Comparison of ENCODE assay signal across 22 cellular contexts in the genomic region with DNA sequence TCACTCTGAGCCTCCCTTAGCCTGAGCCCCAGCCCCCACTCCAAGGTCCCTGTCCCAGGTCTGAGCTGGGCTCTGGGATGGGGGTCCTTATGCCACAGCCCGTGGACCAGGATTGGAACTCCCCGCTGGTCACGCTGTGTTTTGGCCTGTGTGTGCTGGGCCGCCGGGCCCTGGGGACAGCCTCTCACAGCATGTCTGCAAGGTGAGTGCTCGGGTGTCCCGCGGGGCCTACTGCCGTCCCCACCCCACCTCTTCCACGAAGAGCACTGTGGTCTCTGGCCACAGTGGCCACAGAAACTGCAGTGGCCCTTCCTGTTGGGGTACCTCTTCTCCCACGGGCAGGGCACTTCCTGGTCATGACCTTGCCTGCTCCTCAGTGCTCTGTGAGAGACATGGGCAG. TPM values are rescaled to one million over a fixed set of nuclear protein-coding genes. Genes with fewer than 3 reads are reported as not detected.
"Had no signal": no experiment of that assay in that cellular context is flagged by ENCODE, and none has a peak within 500 bp of the region (broad histone marks: within the 10 kb centered on the region; RNA-seq: fewer than 3 reads in every experiment).

No MANE protein-coding gene starts in this region.

- H3K9me3 Mint-ChIP-seq: naive B cell; stimulated activated naive CD8-positive, alpha-beta T cell treated with anti-CD3 and anti-CD28 coated beads, Interleukin-15, Interleukin-2, amounts not matched to agents 100 ng/mL and 50 ng/mL, for 24 hours had no signal

- H3K4me1 ChIP-seq: foreskin keratinocyte had no signal

- ATAC-seq: foreskin keratinocyte had no signal

- H3K27ac Mint-ChIP-seq: stimulated activated naive CD8-positive, alpha-beta T cell treated with anti-CD3 and anti-CD28 coated beads, Interleukin-15, Interleukin-2, amounts not matched to agents 100 ng/mL and 50 ng/mL, for 24 hours had no signal

- H3K9me3 ChIP-seq: ascending aorta, breast epithelium, left ventricle myocardium inferior, suprapubic skin had no signal

- H3K27me3 Mint-ChIP-seq: naive B cell; stimulated activated naive CD8-positive, alpha-beta T cell treated with anti-CD3 and anti-CD28 coated beads, Interleukin-15, Interleukin-2, amounts not matched to agents 100 ng/mL and 50 ng/mL, for 24 hours had no signal

- H3K36me3 Mint-ChIP-seq: naive B cell had no signal

- H3K27me3 ChIP-seq: ascending aorta, breast epithelium, foreskin keratinocyte, suprapubic skin had no signal

- H3K27ac ChIP-seq: ascending aorta, breast epithelium, foreskin keratinocyte, left ventricle myocardium inferior, suprapubic skin had no signal

- H3K4me3 Mint-ChIP-seq: naive B cell; stimulated activated naive CD8-positive, alpha-beta T cell treated with anti-CD3 and anti-CD28 coated beads, Interleukin-15, Interleukin-2, amounts not matched to agents 100 ng/mL and 50 ng/mL, for 24 hours had no signal

- H3K4me3 ChIP-seq: ascending aorta, breast epithelium, left ventricle myocardium inferior, suprapubic skin had no signal

- DNase-seq: activated CD4-positive, alpha-beta T cell treated with anti-CD3 and anti-CD28 coated beads, Interleukin-2, amount 50 U/mL, for 48 hours; activated CD4-positive, CD25-positive, alpha-beta regulatory T cell treated with anti-CD3 and anti-CD28 coated beads, Interleukin-2, amount 50 U/mL, for 72 hours; cerebellar nuclear complex; effector CD8-positive, alpha-beta T cell; foreskin keratinocyte; glutamatergic neuron; hypothalamus; left ventricle myocardium inferior; naive B cell; posterior cingulate gyrus; stimulated activated CD4-positive, alpha-beta T cell treated with anti-CD3 and anti-CD28 coated beads, Interleukin-15, amount 100 ng/mL, for 24 hours; stimulated activated CD4-positive, alpha-beta T cell treated with anti-CD3 and anti-CD28 coated beads, Interleukin-4, amount 100 ng/mL, for 24 hours; SW 1271; T1000; trophoblast cell had no signal

RNA-seq across cellular contexts. Expression of gene KCNK7, which starts 38.8 kb away (rescaled TPM):
- total RNA-seq: ascending aorta, kidney epithelial cell, SK-MEL-5, skeletal muscle tissue had no signal
